14 cellular contexts compared by ENCODE assay signal in genomic region chr4:159009521-159009920, GRCh38.
"Had no signal": no experiment of that assay in that cellular context is flagged by ENCODE, and none has a peak within 500 bp of the region (broad histone marks: within the 10 kb centered on the region; RNA-seq: fewer than 3 reads in every experiment).

No MANE protein-coding gene starts in this region.

- H3K4me2 ChIP-seq: hepatocyte had no signal

- H3K27ac ChIP-seq: hepatocyte had no signal

- H3K36me3 ChIP-seq: gastroesophageal sphincter had no signal

- H3K9me3 ChIP-seq: gastroesophageal sphincter had no signal

- ATAC-seq: effector memory CD8-positive, alpha-beta T cell; natural killer cell; stimulated activated naive B cell treated with anti-CD40 and anti-IgM and Interleukin-4, amounts not matched to agents 10 μg/mL and 1 μg/mL and 100 μg/mL, for 72 hours had no signal

- H3K4me3 ChIP-seq: gastroesophageal sphincter, hepatocyte had no signal

- DNase-seq: activated CD4-positive, alpha-beta T cell treated with anti-CD3 and anti-CD28 coated beads, Interleukin-2, amount 10 ng/mL, durations not matched to agents 24 days and 14 days; activated CD8-positive, alpha-beta memory T cell treated with anti-CD3 and anti-CD28 coated beads for 24 hours; activated naive CD4-positive, alpha-beta T cell treated with Interleukin-2 at 50 U/mL for 16 hours; central memory CD4-positive, alpha-beta T cell; effector memory CD8-positive, alpha-beta T cell; kidney glomerular epithelial cell; natural killer cell; nucleus accumbens; stimulated activated CD4-positive, alpha-beta T cell treated with anti-CD3 and anti-CD28 coated beads, Interleukin-2, amount 100 ng/mL, for 24 hours; stimulated activated naive B cell treated with anti-CD40 and anti-IgM and Interleukin-4, amounts not matched to agents 10 μg/mL and 1 μg/mL and 100 μg/mL, for 72 hours; T1000; trophoblast cell had no signal

- H2AFZ ChIP-seq: hepatocyte had no signal

- H3K79me2 ChIP-seq: hepatocyte had no signal

- H3K27me3 ChIP-seq: gastroesophageal sphincter, hepatocyte had no signal
